1 cellular context compared by ENCODE assay signal in genomic region chr20:50301165-50301564, GRCh38.
TF ChIP-seq lines count a peak whose summit lies in the region.

No MANE protein-coding gene starts in this region.

TF ChIP-seq in HepG2, 621 proteins besides CTCF, POLR2A, EP300 and RAD21 (continued from another document):
- TF ChIP-seq MAX (IDR thresholded peaks at IDR 0.05) (no peak), CC2D1A (CRISPR knock-in tag; IDR thresholded peaks at IDR 0.05) (no peak), MYC (CRISPR knock-in tag; IDR thresholded peaks at IDR 0.05; ENCODE audit: borderline replicate concordance) (no peak), NONO (IDR thresholded peaks at IDR 0.05) (0 out of 2 replicates have a peak, but pooled peaks have one; percentile 70), NONO (CRISPR knock-in tag; conservative IDR thresholded peaks at IDR 0.05) (no peak), ZSCAN29 (CRISPR knock-in tag; conservative IDR thresholded peaks at IDR 0.05) (no peak)
- TF ChIP-seq, protein P1, sequence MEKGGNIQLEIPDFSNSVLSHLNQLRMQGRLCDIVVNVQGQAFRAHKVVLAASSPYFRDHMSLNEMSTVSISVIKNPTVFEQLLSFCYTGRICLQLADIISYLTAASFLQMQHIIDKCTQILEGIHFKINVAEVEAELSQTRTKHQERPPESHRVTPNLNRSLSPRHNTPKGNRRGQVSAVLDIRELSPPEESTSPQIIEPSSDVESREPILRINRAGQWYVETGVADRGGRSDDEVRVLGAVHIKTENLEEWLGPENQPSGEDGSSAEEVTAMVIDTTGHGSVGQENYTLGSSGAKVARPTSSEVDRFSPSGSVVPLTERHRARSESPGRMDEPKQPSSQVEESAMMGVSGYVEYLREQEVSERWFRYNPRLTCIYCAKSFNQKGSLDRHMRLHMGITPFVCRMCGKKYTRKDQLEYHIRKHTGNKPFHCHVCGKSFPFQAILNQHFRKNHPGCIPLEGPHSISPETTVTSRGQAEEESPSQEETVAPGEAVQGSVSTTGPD (CRISPR knock-in tag; IDR thresholded peaks at IDR 0.05), result no peak
TF ChIP-seq in HepG2: peak in this region for 3.
